Comparison of ENCODE assay signal across 1 cellular context in the genomic region with DNA sequence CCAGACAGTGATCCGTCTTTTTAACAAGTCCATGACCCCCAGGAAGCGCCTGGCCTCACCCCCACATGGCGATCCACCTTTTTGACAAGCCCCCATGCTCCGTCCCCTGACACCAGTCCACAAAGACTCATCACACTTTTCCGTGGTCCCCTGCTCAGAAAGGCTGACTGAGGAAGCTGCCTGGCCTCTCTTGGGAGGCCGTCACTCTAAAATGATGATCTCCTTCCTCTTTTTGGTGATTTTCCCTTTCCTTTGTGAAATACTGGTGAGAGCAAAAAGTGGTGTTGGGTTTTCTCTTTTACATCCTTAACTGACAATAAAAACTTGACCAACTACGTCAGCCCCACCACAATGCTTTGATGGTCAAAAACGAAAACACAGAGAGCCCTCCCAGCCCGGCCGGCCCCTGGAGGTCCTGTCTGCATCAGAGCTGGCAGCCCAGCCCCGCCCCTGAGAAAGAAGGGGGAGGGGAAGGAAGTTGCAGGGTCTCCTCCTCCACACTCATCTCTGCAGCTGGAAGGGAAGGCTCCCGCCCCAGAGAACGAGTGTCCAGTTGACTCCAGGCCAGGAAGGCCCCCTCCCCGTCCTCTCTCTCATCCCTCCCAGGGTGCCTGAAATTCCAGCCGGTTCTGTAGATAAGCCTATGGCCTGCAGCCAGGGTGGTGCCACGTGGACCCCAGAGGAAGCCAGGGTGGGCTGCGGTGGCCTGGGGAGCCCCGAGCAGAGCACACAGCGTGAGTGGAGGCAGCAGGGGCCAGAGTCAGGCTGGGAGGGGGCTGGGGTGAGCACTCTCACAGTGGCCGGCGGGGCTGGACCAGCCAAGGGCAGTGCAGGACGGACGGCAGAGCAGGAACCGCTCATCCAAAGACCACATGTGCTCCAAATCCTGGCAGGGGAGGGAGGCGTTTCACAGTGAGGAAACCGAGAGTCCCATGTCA.
TF ChIP-seq lines count a peak whose summit lies in the region.

No MANE protein-coding gene starts in this region.

TF ChIP-seq in H1, 55 proteins besides CTCF, POLR2A, EP300 and RAD21:
- TF ChIP-seq EZH2 (IDR thresholded peaks at IDR 0.05; ENCODE audit: low read depth, low read length, severe bottlenecking) (no peak), SP1 (IDR thresholded peaks at IDR 0.05; ENCODE audit: low read depth, low read length) (0 out of 2 replicates have a peak, but pooled peaks have one; percentile 20), HDAC6 (IDR thresholded peaks at IDR 0.05; ENCODE audit: low read depth, low read length) (no peak), BRCA1 (IDR thresholded peaks at IDR 0.05; ENCODE audit: low read depth, low read length) (no peak)
